21 cellular contexts compared by ENCODE assay signal in genomic region chr6:2429032-2429431, GRCh38.
DNase-seq lines count a peak whose midpoint lies in the region; ATAC-seq, FAIRE-seq and TF ChIP-seq lines count a peak whose summit lies in the region.
"Had no signal": no experiment of that assay in that cellular context is flagged by ENCODE, and none has a peak within 500 bp of the region (broad histone marks: within the 10 kb centered on the region; RNA-seq: fewer than 3 reads in every experiment).

No MANE protein-coding gene starts in this region.

- TF ChIP-seq POLR2A in K562 (conservative IDR thresholded peaks at IDR 0.05) (no peak), esophagus muscularis mucosa (IDR thresholded peaks at IDR 0.05; ENCODE audit: low read depth) (no peak)

- TF ChIP-seq CTCF in HEK293 (tag by site-specific recombination; IDR thresholded peaks at IDR 0.05), result no peak
- TF ChIP-seq CTCF in K562 (IDR thresholded peaks at IDR 0.05 in 2 of 3, conservative IDR thresholded peaks at IDR 0.05 in 1 of 3; ENCODE audit: insufficient read depth in 2 of 3, low read depth in 1 of 3, low read length in 3 of 3), result no peak
- no peak for TF ChIP-seq CTCF in esophagus muscularis mucosa (IDR thresholded peaks at IDR 0.05)

- no peak overlapping the region for H4K8ac ChIP-seq in mesenchymal stem cell (ENCODE audit: low read length)

- H3K36me3 ChIP-seq in HEK293 (ENCODE audit: control insufficient read depth in 2 of 2, insufficient read depth in 1 of 2, low read length in 2 of 2), result no peaks in the 10 kb centered on the region
- no peaks in the 10 kb centered on the region for H3K36me3 ChIP-seq in K562 (ENCODE audit: control insufficient read depth, insufficient read depth, low read length)
- no peaks in the 10 kb centered on the region for H3K36me3 ChIP-seq in esophagus muscularis mucosa
- no peaks in the 10 kb centered on the region for H3K36me3 ChIP-seq in mesenchymal stem cell (ENCODE audit: control insufficient read depth in 1 of 2, insufficient read depth in 2 of 2, low read depth in 1 of 2, low read length in 2 of 2)
- H3K36me3 ChIP-seq: BLaER1 had no signal

- 5% methylated on average over 1 of the region's 1 CpG for WGBS in K562 (ENCODE audit: insufficient coverage, low coverage, missing lambda C conversion rate)
- WGBS in esophagus muscularis mucosa, result 93% methylated on average over 1 of the region's 1 CpG
- WGBS in mesenchymal stem cell, result 86% methylated on average over 1 of the region's 1 CpG

- no peaks in the 10 kb centered on the region for H3K79me2 ChIP-seq in K562 (ENCODE audit: control insufficient read depth, insufficient read depth, low read length)

- TF ChIP-seq EP300 in K562 (IDR thresholded peaks at IDR 0.05; ENCODE audit: low read length) (no peak), esophagus muscularis mucosa (IDR thresholded peaks at IDR 0.05) (no peak)

- peak overlapping the region; percentile 8 for H2AK5ac ChIP-seq in mesenchymal stem cell (ENCODE audit: low read length, severe bottlenecking)

- no peak overlapping the region for H2BK5ac ChIP-seq in mesenchymal stem cell (ENCODE audit: low read depth, low read length, poor library complexity, severe bottlenecking)

- no peak overlapping the region for H2BK120ac ChIP-seq in mesenchymal stem cell (ENCODE audit: low read depth, low read length)

- H3K4me2 ChIP-seq in K562 (ENCODE audit: insufficient read depth, low read length) (no peak overlapping the region), mesenchymal stem cell (ENCODE audit: low read length, poor library complexity, severe bottlenecking) (no peak overlapping the region)
- H3K4me2 ChIP-seq: BLaER1, GM23338 had no signal

- H3K9ac ChIP-seq in K562 (ENCODE audit: insufficient read depth in 1 of 2, low read depth in 2 of 2, low read length in 2 of 2), result no peak overlapping the region
- H3K9ac ChIP-seq in mesenchymal stem cell (ENCODE audit: low read length), result no peak overlapping the region
- H3K9ac ChIP-seq: BLaER1 had no signal

- ATAC-seq in K562, result no peak
- ATAC-seq: GM23338, HepG2 had no signal

- no peak overlapping the region for H2AFZ ChIP-seq in K562 (ENCODE audit: low read depth, low read length)
- H2AFZ ChIP-seq in mesenchymal stem cell (ENCODE audit: low read depth, low read length), result no peak overlapping the region
- H2AFZ ChIP-seq: GM23338 had no signal

- peak; percentile 15 for FAIRE-seq in K562 (lab: Jason Lieb, UNC)
- FAIRE-seq: GM12892, GM18507, GM19239, H54, HepG2 had no signal

- POLR2A ChIA-PET in HEK293 (lab: Yijun Ruan, JAX), result no interaction called here
- POLR2A ChIA-PET in K562 (lab: Yijun Ruan, JAX), result no interaction called here

- no peak overlapping the region for H2BK15ac ChIP-seq in mesenchymal stem cell (ENCODE audit: low read depth, poor library complexity, severe bottlenecking)

- no peak overlapping the region for H3K27ac ChIP-seq in HEK293 (ENCODE audit: extremely low read depth, low read depth, low read length)
- no peak overlapping the region for H3K27ac ChIP-seq in K562 (ENCODE audit: extremely low read depth, low read depth, low read length)
- H3K27ac ChIP-seq in esophagus muscularis mucosa (replicated peaks in 1 of 4), result no peak overlapping the region
- no peak overlapping the region for H3K27ac ChIP-seq in mesenchymal stem cell (ENCODE audit: low read length, poor library complexity, severe bottlenecking)
- H3K27ac ChIP-seq: BLaER1 had no signal

- no peaks in the 10 kb centered on the region for H3K9me1 ChIP-seq in K562 (ENCODE audit: control insufficient read depth, insufficient read depth, low read length)

- H3K9me3 ChIP-seq in HEK293 (ENCODE audit: control insufficient read depth, insufficient read depth, low read depth, low read length) (no peaks in the 10 kb centered on the region), K562 (replicated peaks; ENCODE audit: control insufficient read depth, insufficient read depth, low read depth, low read length) (no peaks in the 10 kb centered on the region), esophagus muscularis mucosa (no peaks in the 10 kb centered on the region), mesenchymal stem cell (ENCODE audit: control insufficient read depth, low read length) (no peaks in the 10 kb centered on the region)
- H3K9me3 ChIP-seq: BLaER1 had no signal

- H3K4me1 ChIP-seq in HEK293 (ENCODE audit: control insufficient read depth, insufficient read depth, low read length) (no peaks in the 10 kb centered on the region), K562 (replicated peaks in 1 of 2; ENCODE audit: control insufficient read depth in 2 of 2, insufficient read depth in 2 of 2, low read length in 2 of 2) (no peaks in the 10 kb centered on the region), esophagus muscularis mucosa (no peaks in the 10 kb centered on the region), mesenchymal stem cell (ENCODE audit: control insufficient read depth, insufficient read depth, low read depth, low read length) (peaks cover 20% of the 10 kb centered on the region)
- H3K4me1 ChIP-seq: BLaER1 had no signal

- no peak overlapping the region for H3K23ac ChIP-seq in mesenchymal stem cell (ENCODE audit: low read length in 2 of 2)

- H3K79me1 ChIP-seq in mesenchymal stem cell (replicated peaks; ENCODE audit: low read length, poor library complexity, severe bottlenecking), result peaks cover 2% of the 10 kb centered on the region

- H3K4ac ChIP-seq in mesenchymal stem cell (ENCODE audit: low read depth in 1 of 2, low read length in 2 of 2), result no peak overlapping the region

- H4K91ac ChIP-seq in mesenchymal stem cell (ENCODE audit: low read length), result peak overlapping the region; percentile 3

- CTCF ChIA-PET in HEK293 (lab: Yijun Ruan, JAX), result no interaction called here
- CTCF ChIA-PET in K562 (lab: Yijun Ruan, JAX; ENCODE audit: low intra/inter-chr PET ratio), result no interaction called here

- TF ChIP-seq RAD21 in K562 (CRISPR knock-in tag; conservative IDR thresholded peaks at IDR 0.05 in 1 of 2, IDR thresholded peaks at IDR 0.05 in 1 of 2), result no peak

- no peak for DNase-seq in K562 (ENCODE audit: extremely low read depth in 1 of 4, low spot score in 3 of 4)
- peak; percentile 88 for DNase-seq in esophagus muscularis mucosa (ENCODE audit: extremely low spot score)
- DNase-seq in mesenchymal stem cell, result no peak
- no peak for DNase-seq in NCI-H1417 (lab: John Stamatoyannopoulos, UW)
- DNase-seq in NCI-H446 (lab: John Stamatoyannopoulos, UW), result no peak
- no peak for DNase-seq in stimulated activated CD4-positive, alpha-beta T cell treated with anti-CD3 and anti-CD28 coated beads, Interleukin-4, amount 100 ng/mL, for 4 hours
- DNase-seq in superior temporal gyrus (ENCODE audit: extremely low spot score), result no peak
- DNase-seq: 8988T; CD4-positive, alpha-beta memory T cell; DMS153; DMS79; GDM1; HCEC 1CT had no signal

- H3K27me3 ChIP-seq in K562 (ENCODE audit: control insufficient read depth in 2 of 2, insufficient read depth in 2 of 2, low read length in 2 of 2), result peaks cover 3 to 14% of the 10 kb centered on the region in 2 experiments; a peak in 3 of 5 replicates
- no peaks in the 10 kb centered on the region for H3K27me3 ChIP-seq in esophagus muscularis mucosa
- H3K27me3 ChIP-seq in mesenchymal stem cell (ENCODE audit: control insufficient read depth in 1 of 2, insufficient read depth in 1 of 2, low read length in 2 of 2), result no peaks in the 10 kb centered on the region
- H3K27me3 ChIP-seq: BLaER1 had no signal

- no TSS peak for BruUV-seq in K562 (replicated peaks; lab: Mats Ljungman, UMichigan)

- no peak overlapping the region for H2BK12ac ChIP-seq in mesenchymal stem cell (ENCODE audit: low read length in 2 of 2)

- intact Hi-C loops in K562 (cut with micrococcal nuclease), result no loop called here
- intact Hi-C loops in esophagus muscularis mucosa (cut with DNase I), result no loop called here

- in situ Hi-C loops in K562 (cut with MboI), result no loop called here

- H3K4me3 ChIP-seq in HEK293 (ENCODE audit: low read depth, low read length) (no peak overlapping the region), K562 (no peak overlapping the region), esophagus muscularis mucosa (no peak overlapping the region), mesenchymal stem cell (ENCODE audit: insufficient read depth in 1 of 2, low read depth in 1 of 2, low read length in 2 of 2) (no peak overlapping the region)
- H3K4me3 ChIP-seq: BLaER1, GM23338 had no signal

- no peaks in the 10 kb centered on the region for H4K20me1 ChIP-seq in K562 (replicated peaks; ENCODE audit: control insufficient read depth, insufficient read depth, low read length)
- H4K20me1 ChIP-seq: BLaER1 had no signal

- H3K18ac ChIP-seq in mesenchymal stem cell (ENCODE audit: low read depth in 1 of 2, low read length in 2 of 2), result no peak overlapping the region

- no peak overlapping the region for H3K14ac ChIP-seq in mesenchymal stem cell (ENCODE audit: low read length in 2 of 2)

TF ChIP-seq in HEK293, 187 proteins besides CTCF, POLR2A, EP300 and RAD21:
- TF ChIP-seq ZBTB17 (tag by site-specific recombination; IDR thresholded peaks at IDR 0.05) (peak; percentile 63), PRDM1 (tag by site-specific recombination; IDR thresholded peaks at IDR 0.05) (0 out of 2 replicates have a peak, but pooled peaks have one; percentile 21), BCL11A (tag by site-specific recombination; IDR thresholded peaks at IDR 0.05; ENCODE audit: low read depth) (no peak), ZNF529 (tag by site-specific recombination; IDR thresholded peaks at IDR 0.05; ENCODE audit: insufficient replicate concordance) (no peak)

TF ChIP-seq in K562, 482 proteins besides CTCF, POLR2A, EP300 and RAD21 (continues in another document):
- TF ChIP-seq REST (CRISPR knock-in tag; IDR thresholded peaks at IDR 0.05; ENCODE audit: low read depth), result no peak

Comparison
In these comparisons a context has a peak if more than half of its experiments do, and no peak if none do; other contexts are left out.
1. Of the 44 proteins assayed by ChIP-seq in both K562 and HEK293: peak only in K562: none; only in HEK293: ZBTB17; in both: none; in neither: 43.